17 cellular contexts compared by ENCODE assay signal in genomic region chr19:15841875-15842569, GRCh38. TPM values are rescaled to one million over a fixed set of nuclear protein-coding genes. Genes with fewer than 3 reads are reported as not detected.
DNase-seq lines count a peak whose midpoint lies in the region; ATAC-seq and TF ChIP-seq lines count a peak whose summit lies in the region.
"Had no signal": no experiment of that assay in that cellular context is flagged by ENCODE, and none has a peak within 500 bp of the region (broad histone marks: within the 10 kb centered on the region; RNA-seq: fewer than 3 reads in every experiment).

No MANE protein-coding gene starts in this region.

- H3K4me3 ChIP-seq in WERI-Rb-1 (ENCODE audit: low read depth, low read length) = no peak overlapping the region
- H3K4me3 ChIP-seq: tibial nerve had no signal

- ATAC-seq in GM19463 (IDR thresholded peaks at IDR 0.05; ENCODE audit: unreplicated experiment) = no peak
- no peak for ATAC-seq in GM18907 (IDR thresholded peaks at IDR 0.05; ENCODE audit: unreplicated experiment)

- H3K27ac Mint-ChIP-seq in mesothelial cell of epicardium = no peak overlapping the region
- H3K27ac Mint-ChIP-seq: activated naive CD8-positive, alpha-beta T cell; endodermal cell had no signal

- H3K27ac ChIP-seq in WERI-Rb-1 = no peak overlapping the region
- H3K27ac ChIP-seq: tibial nerve had no signal

- H3K9me3 Mint-ChIP-seq in mesothelial cell of epicardium = peaks cover 55% of the 10 kb centered on the region

- no peak overlapping the region for H3K4me3 Mint-ChIP-seq in mesothelial cell of epicardium
- H3K4me3 Mint-ChIP-seq: activated naive CD8-positive, alpha-beta T cell; endodermal cell had no signal

- peaks cover 52% of the 10 kb centered on the region for H3K27me3 ChIP-seq in WERI-Rb-1 (ENCODE audit: insufficient read depth, low read depth, severe bottlenecking)
- H3K27me3 ChIP-seq: tibial nerve had no signal

- peaks cover 3% of the 10 kb centered on the region for H3K9me3 ChIP-seq in WERI-Rb-1 (ENCODE audit: severe bottlenecking)
- H3K9me3 ChIP-seq: tibial nerve had no signal

- H3K36me3 ChIP-seq in WERI-Rb-1 = no peaks in the 10 kb centered on the region
- H3K36me3 ChIP-seq: tibial nerve had no signal

- peak; percentile 46 for TF ChIP-seq CTCF in WERI-Rb-1 (IDR thresholded peaks at IDR 0.05; ENCODE audit: low read depth, low read length)
- peak; percentile 36 for TF ChIP-seq CTCF in mesothelial cell of epicardium (IDR thresholded peaks at IDR 0.05; ENCODE audit: unreplicated experiment)

- H3K27me3 Mint-ChIP-seq in mesothelial cell of epicardium (ENCODE audit: low read depth) = no peaks in the 10 kb centered on the region
- H3K27me3 Mint-ChIP-seq: activated naive CD8-positive, alpha-beta T cell had no signal

- no peaks in the 10 kb centered on the region for H3K4me1 Mint-ChIP-seq in mesothelial cell of epicardium
- H3K4me1 Mint-ChIP-seq: endodermal cell had no signal

- peak; percentile 25 to 48 for DNase-seq in activated T-cell treated with anti-CD3 and anti-CD28 coated beads, Interleukin-2, amount 50 U/mL, for 48 hours
- DNase-seq in activated T-cell treated with anti-CD3 and anti-CD28 coated beads, Interleukin-2, amount 50 U/mL, for 1 hour = no peak
- DNase-seq in HuH-7 (ENCODE audit: low spot score) (peak; percentile 12), WERI-Rb-1 (no peak), mesothelial cell of epicardium (ENCODE audit: low spot score in 2 of 2, unreplicated experiment in 2 of 2) (no peak), activated gamma-delta T cell (lab: John Stamatoyannopoulos, UW) (no peak)
- DNase-seq: activated CD4-positive, CD25-positive, alpha-beta regulatory T cell treated with anti-CD3 and anti-CD28 coated beads, Interleukin-2, amount 50 U/mL, for 72 hours; caudate nucleus; endodermal cell; midbrain; MV-4-11; NCI-H2227 treated with DMSO at 0.1 percent for 48 hours had no signal

- peaks cover 10% of the 10 kb centered on the region for H3K36me3 Mint-ChIP-seq in mesothelial cell of epicardium
- H3K36me3 Mint-ChIP-seq: activated naive CD8-positive, alpha-beta T cell had no signal

RNA-seq across cellular contexts. Expression of gene OR10H1, which starts 26.6 kb away (rescaled TPM):
- total RNA-seq in mesothelial cell of epicardium = 0.04 TPM in 1 of 3 replicates, not detected in the others
- total RNA-seq: frontal cortex, tibial nerve had no signal

RNA-seq across cellular contexts. Expression of gene OR10H5, which starts 54.6 kb away (rescaled TPM):
- total RNA-seq in mesothelial cell of epicardium = not detected in 3 replicates
- total RNA-seq: endodermal cell, tibial nerve had no signal

RNA-seq across cellular contexts. Expression of gene CYP4F2, which starts 55.9 kb away (rescaled TPM):
- not detected in 3 replicates for total RNA-seq in mesothelial cell of epicardium
- total RNA-seq: endodermal cell, frontal cortex, tibial nerve had no signal

Comparison
In these comparisons a context has a peak if more than half of its experiments do, and no peak if none do; other contexts are left out.
1. DNase-seq: peak in activated T-cell treated with anti-CD3 and anti-CD28 coated beads, Interleukin-2, amount 50 U/mL, for 48 hours (2 of 2) and HuH-7 (single experiment); none in activated T-cell treated with anti-CD3 and anti-CD28 coated beads, Interleukin-2, amount 50 U/mL, for 1 hour (single experiment), WERI-Rb-1 (single experiment), mesothelial cell of epicardium (0 of 2) and activated gamma-delta T cell (single experiment).